In genomic region chr20:4585758-4586157, GRCh38 we compare ENCODE assay signal across 17 cellular contexts.
DNase-seq lines count a peak whose midpoint lies in the region; ATAC-seq, FAIRE-seq and TF ChIP-seq lines count a peak whose summit lies in the region.
"Had no signal": no experiment of that assay in that cellular context is flagged by ENCODE, and none has a peak within 500 bp of the region (broad histone marks: within the 10 kb centered on the region; RNA-seq: fewer than 3 reads in every experiment).

No MANE protein-coding gene starts in this region.

- H2AFZ ChIP-seq in PC-9 (no peak overlapping the region), K562 (ENCODE audit: low read depth, low read length) (no peak overlapping the region)

- H4K20me1 ChIP-seq in PC-9 (ENCODE audit: insufficient read depth) (no peaks in the 10 kb centered on the region), K562 (replicated peaks; ENCODE audit: control insufficient read depth, insufficient read depth, low read length) (no peaks in the 10 kb centered on the region)

- H3K4me2 ChIP-seq in PC-9: no peak overlapping the region
- H3K4me2 ChIP-seq in K562 (ENCODE audit: insufficient read depth, low read length): no peak overlapping the region

- intact Hi-C loops in PC-9 (cut with micrococcal nuclease; ENCODE audit: unreplicated experiment): no loop called here
- intact Hi-C loops in K562 (cut with micrococcal nuclease): no loop called here

- no peak overlapping the region for H3K4me3 ChIP-seq in PC-9
- H3K4me3 ChIP-seq in K562: no peak overlapping the region

- no peaks in the 10 kb centered on the region for H3K4me1 Mint-ChIP-seq in stimulated activated naive CD8-positive, alpha-beta T cell treated with anti-CD3 and anti-CD28 coated beads, Interleukin-15, amount 100 ng/mL, for 72 hours
- H3K4me1 Mint-ChIP-seq: IgD-negative memory B cell had no signal

- peak overlapping the region; percentile 76 for H3K27ac ChIP-seq in PC-9
- H3K27ac ChIP-seq in K562 (ENCODE audit: extremely low read depth, low read depth, low read length): no peak overlapping the region

- 0% methylated on average over 5 of the region's 5 CpGs for WGBS in K562 (ENCODE audit: insufficient coverage, low coverage, missing lambda C conversion rate)

- H3K9me3 ChIP-seq in PC-9 (ENCODE audit: insufficient read depth, low read depth) (no peaks in the 10 kb centered on the region), K562 (replicated peaks; ENCODE audit: control insufficient read depth, insufficient read depth, low read depth, low read length) (no peaks in the 10 kb centered on the region)

- H3K79me2 ChIP-seq in PC-9 (ENCODE audit: low read depth): no peaks in the 10 kb centered on the region
- no peaks in the 10 kb centered on the region for H3K79me2 ChIP-seq in K562 (ENCODE audit: control insufficient read depth, insufficient read depth, low read length)

- no peak for DNase-seq in stimulated activated naive CD8-positive, alpha-beta T cell treated with anti-CD3 and anti-CD28 coated beads, Interleukin-15, amount 100 ng/mL, for 72 hours
- no peak for DNase-seq in stimulated activated naive CD8-positive, alpha-beta T cell treated with anti-CD3 and anti-CD28 coated beads, Interleukin-15, Interleukin-2, amounts not matched to agents 100 U/mL and 50 U/mL, for 24 hours
- DNase-seq in PC-9 (no peak), K562 (ENCODE audit: extremely low read depth in 1 of 4, low spot score in 3 of 4) (no peak), retina (no peak)
- DNase-seq: CD8-positive, alpha-beta T cell; COR-L47; DMS153; DMS79 treated with DMSO at 0.1 percent for 48 hours; GOT3; H9 had no signal

- POLR2A ChIA-PET in PC-9 (lab: Charles Lee; ENCODE audit: unreplicated experiment): no interaction called here
- POLR2A ChIA-PET in K562 (lab: Yijun Ruan, JAX): no interaction called here

- H3K36me3 ChIP-seq in PC-9 (ENCODE audit: low read depth) (no peaks in the 10 kb centered on the region), K562 (ENCODE audit: control insufficient read depth, insufficient read depth, low read length) (no peaks in the 10 kb centered on the region)

- FAIRE-seq in K562 (lab: Jason Lieb, UNC): no peak
- FAIRE-seq: D721Med, GM12891 had no signal

- H3K27me3 ChIP-seq in PC-9 (ENCODE audit: insufficient read depth, low read depth) (no peaks in the 10 kb centered on the region), K562 (ENCODE audit: control insufficient read depth in 2 of 2, insufficient read depth in 2 of 2, low read length in 2 of 2) (no peaks in the 10 kb centered on the region; a peak in 2 of 5 replicates)

- no peak for TF ChIP-seq EP300 in K562 (IDR thresholded peaks at IDR 0.05; ENCODE audit: low read length)

- no peaks in the 10 kb centered on the region; the same call in 1 of the 2 replicates for H3F3A ChIP-seq in PC-9 (ENCODE audit: insufficient read depth, low read depth)

- CTCF ChIA-PET in PC-9 (lab: Charles Lee) (no interaction called here), K562 (lab: Yijun Ruan, JAX; ENCODE audit: low intra/inter-chr PET ratio) (no interaction called here)

- TF ChIP-seq RAD21 in K562 (CRISPR knock-in tag; conservative IDR thresholded peaks at IDR 0.05 in 1 of 2, IDR thresholded peaks at IDR 0.05 in 1 of 2): no peak

- H3K4me3 Mint-ChIP-seq in stimulated activated naive CD8-positive, alpha-beta T cell treated with anti-CD3 and anti-CD28 coated beads, Interleukin-15, amount 100 ng/mL, for 72 hours: no peak overlapping the region
- H3K4me3 Mint-ChIP-seq: CD14-positive monocyte; CD8-positive, alpha-beta T cell; H9; IgD-negative memory B cell had no signal

- no TSS peak for BruUV-seq in PC-9 (replicated peaks; lab: Mats Ljungman, UMichigan)
- BruUV-seq in K562 (replicated peaks; lab: Mats Ljungman, UMichigan): no TSS peak

- in situ Hi-C loops in K562 (cut with MboI): loop anchor here (5.0 kb wide), 1 partner anchor 478 kb away; no protein-coding TSS in a partner anchor

- peaks cover 11% of the 10 kb centered on the region; the same call in 1 of the 2 replicates for H3K4me1 ChIP-seq in PC-9 (replicated peaks; ENCODE audit: insufficient read depth)
- no peaks in the 10 kb centered on the region for H3K4me1 ChIP-seq in K562 (replicated peaks in 1 of 2; ENCODE audit: control insufficient read depth in 2 of 2, insufficient read depth in 2 of 2, low read length in 2 of 2)

- no peaks in the 10 kb centered on the region for H3K9me2 ChIP-seq in PC-9 (ENCODE audit: insufficient read depth)

- no peaks in the 10 kb centered on the region for H3K9me3 Mint-ChIP-seq in stimulated activated naive CD8-positive, alpha-beta T cell treated with anti-CD3 and anti-CD28 coated beads, Interleukin-15, amount 100 ng/mL, for 72 hours
- H3K9me3 Mint-ChIP-seq: CD8-positive, alpha-beta T cell; H9; IgD-negative memory B cell had no signal

- ATAC-seq in stimulated activated naive CD8-positive, alpha-beta T cell treated with anti-CD3 and anti-CD28 coated beads, Interleukin-15, amount 100 ng/mL, for 72 hours: no peak
- no peak for ATAC-seq in stimulated activated naive CD8-positive, alpha-beta T cell treated with anti-CD3 and anti-CD28 coated beads, Interleukin-15, Interleukin-2, amounts not matched to agents 100 U/mL and 50 U/mL, for 24 hours
- no peak for ATAC-seq in K562
- ATAC-seq in HG02623 (IDR thresholded peaks at IDR 0.05; ENCODE audit: unreplicated experiment): no peak
- no peak for ATAC-seq in HG03139 (IDR thresholded peaks at IDR 0.05; ENCODE audit: unreplicated experiment)
- ATAC-seq: CD8-positive, alpha-beta T cell had no signal

- peaks cover 29% of the 10 kb centered on the region for H3K27me3 Mint-ChIP-seq in stimulated activated naive CD8-positive, alpha-beta T cell treated with anti-CD3 and anti-CD28 coated beads, Interleukin-15, amount 100 ng/mL, for 72 hours

- TF ChIP-seq POLR2A in K562 (conservative IDR thresholded peaks at IDR 0.05): no peak

- H3K9ac ChIP-seq in K562 (ENCODE audit: insufficient read depth in 1 of 2, low read depth in 2 of 2, low read length in 2 of 2): no peak overlapping the region

- H3K27ac Mint-ChIP-seq in stimulated activated naive CD8-positive, alpha-beta T cell treated with anti-CD3 and anti-CD28 coated beads, Interleukin-15, amount 100 ng/mL, for 72 hours: peak overlapping the region; percentile 83 to 84
- H3K27ac Mint-ChIP-seq: CD14-positive monocyte; CD8-positive, alpha-beta T cell had no signal

- TF ChIP-seq CTCF in PC-9 (conservative IDR thresholded peaks at IDR 0.05): no peak
- TF ChIP-seq CTCF in K562 (IDR thresholded peaks at IDR 0.05 in 2 of 3, conservative IDR thresholded peaks at IDR 0.05 in 1 of 3; ENCODE audit: insufficient read depth in 2 of 3, low read depth in 1 of 3, low read length in 3 of 3): no peak

- H3K9me1 ChIP-seq in K562 (ENCODE audit: control insufficient read depth, insufficient read depth, low read length): no peaks in the 10 kb centered on the region

TF ChIP-seq in K562, 482 proteins besides CTCF, POLR2A, EP300 and RAD21:
- TF ChIP-seq THRB (CRISPR knock-in tag; conservative IDR thresholded peaks at IDR 0.05): 0 out of 2 replicates have a peak, but pooled peaks have one; percentile 70
- TF ChIP-seq ZNF589 (CRISPR knock-in tag; IDR thresholded peaks at IDR 0.05; ENCODE audit: low read depth): no peak
- TF ChIP-seq ZNF175 (CRISPR knock-in tag; IDR thresholded peaks at IDR 0.05; ENCODE audit: low read depth): peak; percentile 14; the same call in 1 of the 2 replicates
- TF ChIP-seq, protein P1, sequence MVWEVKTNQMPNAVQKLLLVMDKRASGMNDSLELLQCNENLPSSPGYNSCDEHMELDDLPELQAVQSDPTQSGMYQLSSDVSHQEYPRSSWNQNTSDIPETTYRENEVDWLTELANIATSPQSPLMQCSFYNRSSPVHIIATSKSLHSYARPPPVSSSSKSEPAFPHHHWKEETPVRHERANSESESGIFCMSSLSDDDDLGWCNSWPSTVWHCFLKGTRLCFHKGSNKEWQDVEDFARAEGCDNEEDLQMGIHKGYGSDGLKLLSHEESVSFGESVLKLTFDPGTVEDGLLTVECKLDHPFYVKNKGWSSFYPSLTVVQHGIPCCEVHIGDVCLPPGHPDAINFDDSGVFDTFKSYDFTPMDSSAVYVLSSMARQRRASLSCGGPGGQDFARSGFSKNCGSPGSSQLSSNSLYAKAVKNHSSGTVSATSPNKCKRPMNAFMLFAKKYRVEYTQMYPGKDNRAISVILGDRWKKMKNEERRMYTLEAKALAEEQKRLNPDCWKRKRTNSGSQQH (CRISPR knock-in tag; IDR thresholded peaks at IDR 0.05): peak; percentile 22; the same call in 1 of the 2 replicates
- TF ChIP-seq ZNF512 (tag; IDR thresholded peaks at IDR 0.05): peak; percentile 67
- TF ChIP-seq IFI16 (CRISPR knock-in tag; IDR thresholded peaks at IDR 0.05): no peak
